8 cellular contexts compared by ENCODE assay signal in genomic region chr7:127440206-127440605, GRCh38.
"Had no signal": no experiment of that assay in that cellular context is flagged by ENCODE, and none has a peak within 500 bp of the region (broad histone marks: within the 10 kb centered on the region; RNA-seq: fewer than 3 reads in every experiment).

No MANE protein-coding gene starts in this region.

- ATAC-seq: HCT116 had no signal

- H3K27ac Mint-ChIP-seq: H9, HFFc6 had no signal

- H3K9me3 Mint-ChIP-seq: H9, HFFc6 had no signal

- H3K9me3 ChIP-seq: HAP-1 had no signal

- H3K4me3 Mint-ChIP-seq: H9, HFFc6 had no signal

- H3K4me3 ChIP-seq: GM23248, HAP-1 had no signal

- H3K27ac ChIP-seq: GM23248 had no signal

- H2AFZ ChIP-seq: GM23248 had no signal

- DNase-seq: GM23248, GOT3, H7, H9, HCEC 1CT, HFFc6 had no signal

- H3K9ac ChIP-seq: GM23248 had no signal

- H3K4me1 ChIP-seq: HAP-1 had no signal

- H3K36me3 ChIP-seq: HAP-1 had no signal
